ENCODE assay signal across 16 cellular contexts in the genomic region with DNA sequence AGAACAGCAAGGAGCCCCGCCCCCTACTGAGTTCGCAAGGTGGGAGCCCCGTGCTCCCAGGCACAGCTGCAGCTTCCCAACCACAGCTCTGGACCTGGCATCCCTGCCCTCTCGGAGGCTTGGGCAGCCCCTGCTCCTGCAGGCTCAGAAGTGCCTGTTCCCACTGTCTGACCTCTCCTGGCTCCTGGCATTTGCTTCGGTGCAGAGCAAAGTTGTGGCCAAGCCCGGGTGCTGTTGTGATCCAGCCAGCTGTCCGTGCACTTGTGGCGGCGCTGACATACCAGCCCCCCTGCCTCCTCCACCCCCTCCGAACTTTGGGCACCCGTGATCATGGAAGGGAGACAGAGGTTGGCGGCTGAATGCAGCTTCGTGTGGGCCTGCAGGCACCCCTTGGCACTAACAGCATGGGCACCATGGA.
"Had no signal": no experiment of that assay in that cellular context is flagged by ENCODE, and none has a peak within 500 bp of the region (broad histone marks: within the 10 kb centered on the region; RNA-seq: fewer than 3 reads in every experiment).

No MANE protein-coding gene starts in this region.

- DNase-seq: cortex of kidney; dorsolateral prefrontal cortex; effector CD8-positive, alpha-beta T cell; foreskin melanocyte; hippocampal formation; mesendoderm; sigmoid colon; stimulated activated CD4-positive, alpha-beta T cell treated with anti-CD3 and anti-CD28 coated beads, Interleukin-12 subunit alpha, Interleukin-12 subunit beta, amount 100 ng/mL, for 4 hours; stimulated activated naive CD4-positive, alpha-beta T cell treated with Interleukin-2 at 50 U/mL for 16 hours; trophoblast cell had no signal

- H3K4me3 Mint-ChIP-seq: naive thymus-derived CD8-positive, alpha-beta T cell had no signal

- H3K27ac ChIP-seq: dorsolateral prefrontal cortex, heart left ventricle, left lung, sigmoid colon, skin epidermis had no signal

- FAIRE-seq: islet of Langerhans, urothelium cell line had no signal

- ATAC-seq: heart left ventricle; left lung; naive thymus-derived CD8-positive, alpha-beta T cell had no signal

- H3K36me3 Mint-ChIP-seq: naive thymus-derived CD8-positive, alpha-beta T cell had no signal

- H3K27ac Mint-ChIP-seq: naive thymus-derived CD8-positive, alpha-beta T cell had no signal

- H3K9me3 ChIP-seq: heart left ventricle, left lung, sigmoid colon had no signal

- H3K4me3 ChIP-seq: dorsolateral prefrontal cortex, heart left ventricle, left lung, sigmoid colon, skin epidermis had no signal

- H3K27me3 ChIP-seq: dorsolateral prefrontal cortex, heart left ventricle, left lung, sigmoid colon had no signal

- H3K4me1 Mint-ChIP-seq: naive thymus-derived CD8-positive, alpha-beta T cell had no signal

- H3K36me3 ChIP-seq: heart left ventricle, left lung, sigmoid colon had no signal

- H3K4me1 ChIP-seq: left lung had no signal

- H3K27me3 Mint-ChIP-seq: naive thymus-derived CD8-positive, alpha-beta T cell had no signal
